ENCODE assay signal across 24 cellular contexts in genomic region chr6:46440133-46440532, GRCh38. TPM values are rescaled to one million over a fixed set of nuclear protein-coding genes. Genes with fewer than 3 reads are reported as not detected.
A peak's percentile ranks its signal among the peaks of the same experiment; 100 is the strongest.
DNase-seq lines count a peak whose midpoint lies in the region; ATAC-seq, FAIRE-seq and TF ChIP-seq lines count a peak whose summit lies in the region.
"Had no signal": no experiment of that assay in that cellular context is flagged by ENCODE, and none has a peak within 500 bp of the region (broad histone marks: within the 10 kb centered on the region; RNA-seq: fewer than 3 reads in every experiment).

No MANE protein-coding gene starts in this region.

- H3K4me3 ChIP-seq in MG63 (no peak overlapping the region), gastrocnemius medialis (no peak overlapping the region)
- H3K4me3 ChIP-seq: BLaER1 treated with 17β-estradiol and CSF1 and Interleukin-3, amounts not matched to agents 10 nM and 100 nM; body of pancreas; GM12878; ovary; PC-9; upper lobe of left lung had no signal

- H3K27ac ChIP-seq in gastrocnemius medialis: peak overlapping the region in 3 of 4 donors; percentile 84 to 92 (median 90)
- H3K27ac ChIP-seq: BLaER1 treated with 17β-estradiol and CSF1 and Interleukin-3, amounts not matched to agents 10 nM and 100 nM; body of pancreas; epithelial cell of prostate; PC-9; upper lobe of left lung had no signal

- ATAC-seq in gastrocnemius medialis (no peak), GM19023 (IDR thresholded peaks at IDR 0.05; ENCODE audit: unreplicated experiment) (no peak), GM21717 (IDR thresholded peaks at IDR 0.05; ENCODE audit: unreplicated experiment) (no peak)
- ATAC-seq: body of pancreas; GM12878; naive thymus-derived CD4-positive, alpha-beta T cell; WTC11 had no signal

- no peak for TF ChIP-seq POLR2A in gastrocnemius medialis (IDR thresholded peaks at IDR 0.05)

- no peak for TF ChIP-seq CTCF in gastrocnemius medialis (IDR thresholded peaks at IDR 0.05 in 4 of 5, conservative IDR thresholded peaks at IDR 0.05 in 1 of 5)

- no peaks in the 10 kb centered on the region for H3K9me3 ChIP-seq in MG63
- H3K9me3 ChIP-seq in gastrocnemius medialis: no peaks in the 10 kb centered on the region
- H3K9me3 ChIP-seq: body of pancreas, ovary, SK-N-SH had no signal

- H3K27me3 ChIP-seq in MG63: no peaks in the 10 kb centered on the region
- no peaks in the 10 kb centered on the region for H3K27me3 ChIP-seq in gastrocnemius medialis
- H3K27me3 ChIP-seq: BLaER1 treated with 17β-estradiol and CSF1 and Interleukin-3, amounts not matched to agents 10 nM and 100 nM; body of pancreas; ovary; upper lobe of left lung had no signal

- peaks cover 73 to 74% of the 10 kb centered on the region in 2 donors for H3K4me1 ChIP-seq in gastrocnemius medialis
- H3K4me1 ChIP-seq: body of pancreas, upper lobe of left lung had no signal

- intact Hi-C loops in gastrocnemius medialis (cut with DNase I; ENCODE audit: low total_unique reads): no loop called here

- FAIRE-seq in endometrium (lab: Jason Lieb, UNC): peak; percentile 97
- FAIRE-seq: GM12878, H54 had no signal

- DNase-seq in GM03348 (ENCODE audit: low spot score) (peak; percentile 64), MG63 (peak; percentile 9), gastrocnemius medialis (no peak), NCI-H1694 (lab: John Stamatoyannopoulos, UW) (no peak)
- DNase-seq in stimulated activated CD4-positive, alpha-beta T cell treated with anti-CD3 and anti-CD28 coated beads, Interleukin-15, amount 100 ng/mL, for 24 hours: no peak
- DNase-seq: activated CD4-positive, alpha-beta memory T cell treated with anti-CD3 and anti-CD28 coated beads, Interleukin-2, amount 10 ng/mL, durations not matched to agents 7 days and 5 days; activated naive CD4-positive, alpha-beta T cell treated with anti-CD3 and anti-CD28 coated beads for 36 hours; body of pancreas; naive thymus-derived CD4-positive, alpha-beta T cell; NCI-H2029; ovary; PC-9; SK-N-SH; upper lobe of left lung had no signal

- in situ Hi-C loops in gastrocnemius medialis (cut with MboI; ENCODE audit: low sequenced_read_pairs in 4 of 4): no loop called here

- H3K36me3 ChIP-seq in MG63 (no peaks in the 10 kb centered on the region), gastrocnemius medialis (no peaks in the 10 kb centered on the region)
- H3K36me3 ChIP-seq: BLaER1 treated with 17β-estradiol and CSF1 and Interleukin-3, amounts not matched to agents 10 nM and 100 nM; ovary; upper lobe of left lung had no signal

RNA-seq across cellular contexts. Expression of gene RCAN2, which starts 51.1 kb away (rescaled TPM):
- total RNA-seq in MG63 (2014; rRNA removed; shearing (Covaris generic); ENCODE audit: low replicate concordance): 5.5 and 7.6 TPM in 2 replicates
- 10 to 100 TPM; 26.2 to 88.8 (median 43.2) TPM for total RNA-seq in gastrocnemius medialis
- total RNA-seq: G401, GM12878, lung microvascular endothelial cell had no signal

Comparison
In these comparisons a context has a peak if more than half of its experiments do, and no peak if none do; other contexts are left out.
1. DNase-seq: peak in GM03348 (single experiment) and MG63 (single experiment); none in gastrocnemius medialis (0 of 2), NCI-H1694 (single experiment) and stimulated activated CD4-positive, alpha-beta T cell treated with anti-CD3 and anti-CD28 coated beads, Interleukin-15, amount 100 ng/mL, for 24 hours (single experiment).